Comparison of ENCODE assay signal across 8 cellular contexts in genomic region chr6:72861935-72862432, GRCh38.
DNase-seq lines count a peak whose midpoint lies in the region; ATAC-seq lines count a peak whose summit lies in the region.

No MANE protein-coding gene starts in this region.

- no peaks in the 10 kb centered on the region for H3K9me3 Mint-ChIP-seq in activated T-cell treated with anti-CD3 and anti-CD28 coated beads, Interleukin-2, amount 50 U/mL, for 72 hours
- H3K9me3 Mint-ChIP-seq in stimulated activated naive CD8-positive, alpha-beta T cell treated with anti-CD3 and anti-CD28 coated beads, Interleukin-15, Interleukin-2, amounts not matched to agents 100 ng/mL and 50 ng/mL, for 24 hours, result no peaks in the 10 kb centered on the region

- no peaks in the 10 kb centered on the region for H3K27me3 Mint-ChIP-seq in activated T-cell treated with anti-CD3 and anti-CD28 coated beads, Interleukin-2, amount 50 U/mL, for 72 hours (ENCODE audit: low read depth)
- H3K27me3 Mint-ChIP-seq in stimulated activated naive CD8-positive, alpha-beta T cell treated with anti-CD3 and anti-CD28 coated beads, Interleukin-15, Interleukin-2, amounts not matched to agents 100 ng/mL and 50 ng/mL, for 24 hours, result no peaks in the 10 kb centered on the region

- peaks cover 0 to 2% of the 10 kb centered on the region in 2 donors for H3K36me3 Mint-ChIP-seq in activated T-cell treated with anti-CD3 and anti-CD28 coated beads, Interleukin-2, amount 50 U/mL, for 72 hours (ENCODE audit: insufficient read depth in 2 of 2)
- H3K36me3 Mint-ChIP-seq in stimulated activated naive CD8-positive, alpha-beta T cell treated with anti-CD3 and anti-CD28 coated beads, Interleukin-15, Interleukin-2, amounts not matched to agents 100 ng/mL and 50 ng/mL, for 24 hours (ENCODE audit: low read depth), result no peaks in the 10 kb centered on the region

- H3K27ac Mint-ChIP-seq in activated T-cell treated with anti-CD3 and anti-CD28 coated beads, Interleukin-2, amount 50 U/mL, for 72 hours, result peak overlapping the region; percentile 70
- H3K27ac Mint-ChIP-seq in stimulated activated naive CD8-positive, alpha-beta T cell treated with anti-CD3 and anti-CD28 coated beads, Interleukin-15, Interleukin-2, amounts not matched to agents 100 ng/mL and 50 ng/mL, for 24 hours, result peak overlapping the region; percentile 33

- peaks cover 10% of the 10 kb centered on the region for H3K4me1 Mint-ChIP-seq in activated T-cell treated with anti-CD3 and anti-CD28 coated beads, Interleukin-2, amount 50 U/mL, for 72 hours (ENCODE audit: low read depth)
- peaks cover 10% of the 10 kb centered on the region for H3K4me1 Mint-ChIP-seq in stimulated activated naive CD8-positive, alpha-beta T cell treated with anti-CD3 and anti-CD28 coated beads, Interleukin-15, Interleukin-2, amounts not matched to agents 100 ng/mL and 50 ng/mL, for 24 hours (ENCODE audit: low read depth)

- no peak overlapping the region for H3K4me3 Mint-ChIP-seq in activated T-cell treated with anti-CD3 and anti-CD28 coated beads, Interleukin-2, amount 50 U/mL, for 72 hours
- H3K4me3 Mint-ChIP-seq in stimulated activated naive CD8-positive, alpha-beta T cell treated with anti-CD3 and anti-CD28 coated beads, Interleukin-15, Interleukin-2, amounts not matched to agents 100 ng/mL and 50 ng/mL, for 24 hours, result no peak overlapping the region

- no peak for DNase-seq in activated T-cell treated with anti-CD3 and anti-CD28 coated beads, Interleukin-2, amount 50 U/mL, for 72 hours
- no peak for DNase-seq in activated T-cell treated with anti-CD3 and anti-CD28 coated beads, Interleukin-2, amount 50 U/mL, for 1 hour
- DNase-seq in NAMALWA (ENCODE audit: low spot score) (peak; percentile 4), fibroblast of gingiva (ENCODE audit: low read depth) (peak; percentile 38), NCI-H128 (lab: John Stamatoyannopoulos, UW; ENCODE audit: unreplicated experiment) (no peak), COLO829 (ENCODE audit: low spot score) (no peak), SHP77 (lab: John Stamatoyannopoulos, UW) (no peak)

- peak in 1 of 2 donors; percentile 26 for ATAC-seq in activated T-cell treated with anti-CD3 and anti-CD28 coated beads, Interleukin-2, amount 50 U/mL, for 72 hours (replicated peaks in 1 of 2)

Comparison
In these comparisons a context has a peak if more than half of its experiments do, and no peak if none do; other contexts are left out.
1. DNase-seq: peak in NAMALWA (single experiment) and fibroblast of gingiva (single experiment); none in activated T-cell treated with anti-CD3 and anti-CD28 coated beads, Interleukin-2, amount 50 U/mL, for 72 hours (0 of 2), activated T-cell treated with anti-CD3 and anti-CD28 coated beads, Interleukin-2, amount 50 U/mL, for 1 hour (single experiment), NCI-H128 (single experiment), COLO829 (single experiment) and SHP77 (0 of 2).